20 cellular contexts compared by ENCODE assay signal in the genomic region with DNA sequence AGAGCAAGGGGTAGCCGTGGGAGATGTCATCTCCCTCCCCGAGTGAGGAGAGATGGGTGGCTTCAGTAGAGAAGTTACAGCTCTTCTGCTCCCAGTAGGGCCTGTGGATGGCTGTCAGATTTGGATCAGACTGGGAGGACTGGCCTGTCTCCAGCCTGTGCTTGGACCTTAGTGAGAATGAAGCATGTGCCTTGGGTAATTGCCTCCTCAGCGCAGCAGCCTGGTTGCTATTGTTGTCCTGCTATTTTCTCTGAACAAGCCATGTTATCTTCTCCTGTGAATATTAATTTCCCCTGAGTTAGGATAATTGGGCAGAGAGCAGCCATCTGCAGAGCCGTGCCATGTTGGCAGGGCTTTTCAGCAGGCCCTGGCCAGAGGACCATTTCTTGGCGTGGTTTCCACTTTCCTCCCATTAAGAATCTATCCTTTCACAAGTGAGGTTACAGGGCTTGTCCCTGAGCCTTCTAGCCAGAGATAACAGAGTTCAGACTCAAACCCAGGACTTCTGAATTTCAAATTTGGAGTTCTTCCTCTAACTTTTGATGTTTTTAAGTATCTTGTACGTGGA.
A peak's percentile ranks its signal among the peaks of the same experiment; 100 is the strongest.
DNase-seq lines count a peak whose midpoint lies in the region; ATAC-seq and TF ChIP-seq lines count a peak whose summit lies in the region.
"Had no signal": no experiment of that assay in that cellular context is flagged by ENCODE, and none has a peak within 500 bp of the region (broad histone marks: within the 10 kb centered on the region; RNA-seq: fewer than 3 reads in every experiment).

No MANE protein-coding gene starts in this region.

- in situ Hi-C loops in G401 (cut with HindIII; ENCODE audit: low sequenced_read_pairs) = no loop called here

- H3K27me3 Mint-ChIP-seq in neural progenitor cell (ENCODE audit: insufficient read depth, low read depth) = no peaks in the 10 kb centered on the region
- H3K27me3 Mint-ChIP-seq: CD4-positive, alpha-beta T cell had no signal

- no peak overlapping the region for H3K4me2 ChIP-seq in neural progenitor cell
- H3K4me2 ChIP-seq: BLaER1, GM23338 had no signal

- H3K4me1 ChIP-seq in neural progenitor cell = peaks cover 11% of the 10 kb centered on the region
- H3K4me1 ChIP-seq in aorta (ENCODE audit: control insufficient read depth in 1 of 2, insufficient read depth in 2 of 2, low read length in 2 of 2) = no peaks in the 10 kb centered on the region
- H3K4me1 ChIP-seq: BLaER1, HAP-1 had no signal

- H3F3A ChIP-seq in neural progenitor cell (ENCODE audit: low read depth) = no peaks in the 10 kb centered on the region

- H3K9me3 ChIP-seq in neural progenitor cell (ENCODE audit: low read depth) = no peaks in the 10 kb centered on the region
- H3K9me3 ChIP-seq in aorta (ENCODE audit: control insufficient read depth, low read length) = no peaks in the 10 kb centered on the region
- H3K9me3 ChIP-seq: BLaER1, HAP-1 had no signal

- intact Hi-C loops in aorta (cut with DNase I) = no loop called here

- no peak for TF ChIP-seq CTCF in neural progenitor cell (IDR thresholded peaks at IDR 0.05)

- peak; percentile 1 for DNase-seq in G401 (ENCODE audit: low spot score)
- DNase-seq in NCI-H1105 treated with DMSO at 0.1 percent for 48 hours (lab: John Stamatoyannopoulos, UW) = peak; percentile 43
- DNase-seq in astrocyte of the hippocampus (ENCODE audit: low read depth, low spot score) = peak; percentile 38
- no peak for DNase-seq in neural progenitor cell (ENCODE audit: low spot score)
- no peak for DNase-seq in aorta
- DNase-seq: CD4-positive, alpha-beta T cell; COR-L47; DMS79; KG1; NCI-H187; NCI-H2107; NCI-H524; NCI-H82; SHP77 had no signal

- no peak overlapping the region for H2AFZ ChIP-seq in neural progenitor cell (replicated peaks)
- H2AFZ ChIP-seq: GM23338 had no signal

- H3K36me3 ChIP-seq in neural progenitor cell = no peaks in the 10 kb centered on the region
- H3K36me3 ChIP-seq in aorta (ENCODE audit: control insufficient read depth in 1 of 2, insufficient read depth in 2 of 2, low read length in 1 of 2) = no peaks in the 10 kb centered on the region
- H3K36me3 ChIP-seq: BLaER1, HAP-1 had no signal

- H3K36me3 Mint-ChIP-seq in neural progenitor cell = no peaks in the 10 kb centered on the region

- no peak overlapping the region for H3K4me3 ChIP-seq in neural progenitor cell
- H3K4me3 ChIP-seq in aorta (ENCODE audit: low read length in 2 of 2) = no peak overlapping the region
- H3K4me3 ChIP-seq: BLaER1, GM12878, GM23338, HAP-1 had no signal

- H3K27ac ChIP-seq in neural progenitor cell = no peak overlapping the region
- H3K27ac ChIP-seq in aorta (ENCODE audit: low read depth in 1 of 2, low read length in 2 of 2) = no peak overlapping the region
- H3K27ac ChIP-seq: BLaER1 had no signal

- no peak overlapping the region for H3K4me3 Mint-ChIP-seq in neural progenitor cell
- H3K4me3 Mint-ChIP-seq: CD4-positive, alpha-beta T cell; GM23338 had no signal

- H3K9me3 Mint-ChIP-seq in neural progenitor cell = no peaks in the 10 kb centered on the region
- H3K9me3 Mint-ChIP-seq: CD4-positive, alpha-beta T cell; GM23338 had no signal

- peak overlapping the region; percentile 57 for H3K27ac Mint-ChIP-seq in neural progenitor cell
- H3K27ac Mint-ChIP-seq: CD4-positive, alpha-beta T cell; GM23338 had no signal

- no peak overlapping the region for H3K9ac ChIP-seq in neural progenitor cell
- H3K9ac ChIP-seq: BLaER1 had no signal

- H4K20me1 ChIP-seq in neural progenitor cell (ENCODE audit: low read depth) = no peaks in the 10 kb centered on the region
- H4K20me1 ChIP-seq: BLaER1 had no signal

- peaks cover 33% of the 10 kb centered on the region for H3K4me1 Mint-ChIP-seq in neural progenitor cell
- H3K4me1 Mint-ChIP-seq: GM23338 had no signal

- no peaks in the 10 kb centered on the region for H3K79me2 ChIP-seq in neural progenitor cell (ENCODE audit: low read depth)

- ATAC-seq in HG03159 (IDR thresholded peaks at IDR 0.05; ENCODE audit: unreplicated experiment) (no peak), aorta (ENCODE audit: low FRiP score) (no peak), HG03095 (IDR thresholded peaks at IDR 0.05; ENCODE audit: unreplicated experiment) (no peak)
- ATAC-seq: GM12878, GM23338 had no signal

- 75% methylated on average over 6 of the region's 6 CpGs for WGBS in aorta, 2 donors

- H3K27me3 ChIP-seq in neural progenitor cell (no peaks in the 10 kb centered on the region), aorta (ENCODE audit: control insufficient read depth in 1 of 2, insufficient read depth in 2 of 2, low read length in 1 of 2) (peaks cover 0 to 2% of the 10 kb centered on the region in 2 donors)
- H3K27me3 ChIP-seq: BLaER1 had no signal

Comparison
In these comparisons a context has a peak if more than half of its experiments do, and no peak if none do; other contexts are left out.
1. DNase-seq: peak in G401 (single experiment), NCI-H1105 treated with DMSO at 0.1 percent for 48 hours (single experiment) and astrocyte of the hippocampus (single experiment); none in neural progenitor cell (single experiment) and aorta (0 of 2).